8 cellular contexts compared by ENCODE assay signal in the genomic region with DNA sequence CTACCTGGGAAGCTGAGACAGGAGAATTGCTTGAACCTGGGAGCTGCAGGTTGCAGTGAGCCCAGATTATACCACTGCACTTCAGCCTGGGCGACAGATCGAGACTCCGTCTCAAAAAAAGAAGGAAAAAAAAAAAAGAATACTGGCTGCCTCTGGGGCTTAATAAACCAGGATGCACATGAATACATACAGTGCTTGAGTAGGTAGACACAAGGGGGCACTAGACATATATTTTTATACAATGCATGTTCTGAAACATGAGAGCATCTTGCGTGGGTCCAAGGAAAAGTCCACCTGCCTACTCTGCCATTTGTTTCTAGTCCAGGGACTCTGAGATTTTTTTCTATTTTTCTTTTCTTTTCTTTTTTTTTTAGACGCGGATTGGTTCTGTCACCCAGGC. TPM values are rescaled to one million over a fixed set of nuclear protein-coding genes. Genes with fewer than 3 reads are reported as not detected.
DNase-seq lines count a peak whose midpoint lies in the region; ATAC-seq and TF ChIP-seq lines count a peak whose summit lies in the region.

No MANE protein-coding gene starts in this region.

- no peak overlapping the region for H3K56ac ChIP-seq in H9 (ENCODE audit: insufficient read length, low read depth, low read length)

- H3K4ac ChIP-seq in H9 (ENCODE audit: low read depth, low read length): no peak overlapping the region

- POLR2A ChIA-PET in PC-9 (lab: Charles Lee; ENCODE audit: unreplicated experiment): no interaction called here

- H3K4me3 Mint-ChIP-seq in H9: no peak overlapping the region

- H3K23me2 ChIP-seq in H9 (ENCODE audit: insufficient read length, low read depth, low read length, poor library complexity, severe bottlenecking): no peaks in the 10 kb centered on the region

- WGBS in H9 (ENCODE audit: extremely low coverage, insufficient read length, low lambda C conversion rate): no CpG with 5 or more reads among the region's 6 CpGs
- 36% methylated on average over 6 of the region's 6 CpGs for WGBS in right cardiac atrium

- peaks cover 0 to 2% (median 1%) of the 10 kb centered on the region in 3 experiments; a peak in 3 of 7 replicates for H3K36me3 Mint-ChIP-seq in H9 (ENCODE audit: insufficient read depth in 1 of 3, low read depth in 3 of 3)

- ATAC-seq in HG03469 (IDR thresholded peaks at IDR 0.05; ENCODE audit: unreplicated experiment): no peak
- no peak for ATAC-seq in right cardiac atrium

- H2AK5ac ChIP-seq in H9 (ENCODE audit: insufficient read length, low read length): no peak overlapping the region

- no peaks in the 10 kb centered on the region for H3K79me1 ChIP-seq in H9 (ENCODE audit: insufficient read depth, low read depth, low read length, poor library complexity, severe bottlenecking)

- no peaks in the 10 kb centered on the region for H3K9me3 Mint-ChIP-seq in H9

- no peak overlapping the region for H3K27ac Mint-ChIP-seq in H9

- BruUV-seq in PC-9 (replicated peaks; lab: Mats Ljungman, UMichigan): no TSS peak

- no peak overlapping the region for H3K4me3 ChIP-seq in PC-9
- H3K4me3 ChIP-seq in fibroblast of mammary gland (ENCODE audit: control insufficient read depth, low read depth, low read length): no peak overlapping the region
- H3K4me3 ChIP-seq in right cardiac atrium (ENCODE audit: low read length): no peak overlapping the region

- H2BK15ac ChIP-seq in H9 (ENCODE audit: low read depth, low read length): no peak overlapping the region

- H3T11ph ChIP-seq in H9 (ENCODE audit: low read length): no peak overlapping the region

- H4K5ac ChIP-seq in H9 (ENCODE audit: insufficient read length, low read depth, low read length): no peak overlapping the region

- H3K27me3 Mint-ChIP-seq in H9 (ENCODE audit: low read depth): peaks cover 3% of the 10 kb centered on the region

- CTCF ChIA-PET in PC-9 (lab: Charles Lee): no interaction called here

- H3K79me2 ChIP-seq in H9 (ENCODE audit: insufficient read depth, low read length) (no peaks in the 10 kb centered on the region), PC-9 (ENCODE audit: low read depth) (no peaks in the 10 kb centered on the region)

- H4K8ac ChIP-seq in H9 (replicated peaks; ENCODE audit: insufficient read length, low read depth, low read length): no peak overlapping the region

- no peak overlapping the region for H2BK20ac ChIP-seq in H9 (ENCODE audit: low read depth, low read length, poor library complexity, severe bottlenecking)

- H3K23ac ChIP-seq in H9 (ENCODE audit: insufficient read length, low read depth, low read length): no peak overlapping the region

- H3K18ac ChIP-seq in H9 (ENCODE audit: insufficient read length, low read depth, low read length): no peak overlapping the region

- H3K9ac ChIP-seq in H9 (ENCODE audit: extremely low read depth, insufficient read length, low read length): no peak overlapping the region

- DNase-seq in CD1c-positive myeloid dendritic cell (ENCODE audit: extremely low spot score) (peak; percentile 37), H9 (no peak), PC-9 (no peak), fibroblast of mammary gland (ENCODE audit: low read depth) (peak; percentile 54), DMS153 (lab: John Stamatoyannopoulos, UW) (no peak), LoVo (ENCODE audit: low spot score) (no peak), right cardiac atrium (no peak)

- intact Hi-C loops in PC-9 (cut with micrococcal nuclease; ENCODE audit: unreplicated experiment): loop anchor here (10.0 kb wide), 1 partner anchor 67 kb away; a partner anchor contains a TSS
- intact Hi-C loops in right cardiac atrium (cut with DNase I): no loop called here

- no peak overlapping the region for H2BK12ac ChIP-seq in H9 (ENCODE audit: insufficient read length, low read depth, low read length)

- peaks cover 9 to 22% of the 10 kb centered on the region in 2 experiments for H3K4me1 Mint-ChIP-seq in H9

- H4K20me1 ChIP-seq in H9 (ENCODE audit: control insufficient read depth, insufficient read depth, insufficient read length): no peaks in the 10 kb centered on the region
- no peaks in the 10 kb centered on the region for H4K20me1 ChIP-seq in PC-9 (ENCODE audit: insufficient read depth)

- H3K27ac ChIP-seq in H9 (ENCODE audit: insufficient read length, low read depth, low read length) (no peak overlapping the region), PC-9 (no peak overlapping the region), right cardiac atrium (ENCODE audit: low read length) (no peak overlapping the region)

- H3K14ac ChIP-seq in H9 (ENCODE audit: insufficient read depth, low read length): no peak overlapping the region

- no peaks in the 10 kb centered on the region for H3K9me2 ChIP-seq in PC-9 (ENCODE audit: insufficient read depth)

- H3K4me2 ChIP-seq in H9 (ENCODE audit: insufficient read depth, insufficient read length, low read length) (no peak overlapping the region), PC-9 (no peak overlapping the region)

- peaks cover 12% of the 10 kb centered on the region for H3F3A ChIP-seq in PC-9 (ENCODE audit: insufficient read depth, low read depth)

- H3K36me3 ChIP-seq in PC-9 (ENCODE audit: low read depth): no peaks in the 10 kb centered on the region

- H3K27me3 ChIP-seq in H9 (ENCODE audit: insufficient read depth, low read length): no peaks in the 10 kb centered on the region
- H3K27me3 ChIP-seq in PC-9 (ENCODE audit: insufficient read depth, low read depth): no peaks in the 10 kb centered on the region
- H3K27me3 ChIP-seq in right cardiac atrium (ENCODE audit: control insufficient read depth, insufficient read depth): no peaks in the 10 kb centered on the region

- H3K9me3 ChIP-seq in H9 (ENCODE audit: control insufficient read depth, low read depth, low read length): no peaks in the 10 kb centered on the region
- no peaks in the 10 kb centered on the region for H3K9me3 ChIP-seq in PC-9 (ENCODE audit: insufficient read depth, low read depth)
- H3K9me3 ChIP-seq in right cardiac atrium (ENCODE audit: control insufficient read depth, low read length): no peaks in the 10 kb centered on the region

- no peak overlapping the region for H4K91ac ChIP-seq in H9 (ENCODE audit: insufficient read length, low read depth, low read length)

- TF ChIP-seq CTCF in H9 (conservative IDR thresholded peaks at IDR 0.05): peak; percentile 44; the same call in 2 of the 3 replicates
- TF ChIP-seq CTCF in PC-9 (conservative IDR thresholded peaks at IDR 0.05): peak; percentile 65
- peak; percentile 43 for TF ChIP-seq CTCF in fibroblast of mammary gland (conservative IDR thresholded peaks at IDR 0.05; ENCODE audit: control insufficient read depth, insufficient read depth, low read depth, low read length)

- H2BK5ac ChIP-seq in H9 (ENCODE audit: insufficient read length, low read length): no peak overlapping the region

- H2AFZ ChIP-seq in H9 (ENCODE audit: low read length) (no peak overlapping the region), PC-9 (no peak overlapping the region)

- no peak overlapping the region for H2BK120ac ChIP-seq in H9 (ENCODE audit: low read depth, low read length, poor library complexity, severe bottlenecking)

- H3K4me1 ChIP-seq in H9 (ENCODE audit: insufficient read depth, low read length) (no peaks in the 10 kb centered on the region), PC-9 (replicated peaks; ENCODE audit: insufficient read depth) (no peaks in the 10 kb centered on the region), right cardiac atrium (ENCODE audit: control insufficient read depth, insufficient read depth, low read length) (no peaks in the 10 kb centered on the region)

RNA-seq across cellular contexts. Expression of a gene that starts 31.2 kb away (rescaled TPM):
- 88.7 and 101 TPM in 2 replicates for total RNA-seq in H9 (2021)
- total RNA-seq in PC-9 (2021): 154 and 170 TPM in 2 replicates
- 10 to 100 TPM; 48.0 to 74.6 (median 62.8) TPM for total RNA-seq in right cardiac atrium
- polyA plus RNA-seq in right cardiac atrium: 51.9 TPM

RNA-seq across cellular contexts. Expression of a gene that starts 45.3 kb away (rescaled TPM):
- total RNA-seq in H9 (2021) (7.1 and 8.1 TPM in 2 replicates), PC-9 (2021) (7.9 and 9.5 TPM in 2 replicates), right cardiac atrium (under 1 TPM in 3 of 4 donors, not detected in 1; 0.15 to 0.31 (median 0.19) TPM)
- polyA plus RNA-seq in right cardiac atrium: 0.16 TPM

RNA-seq across cellular contexts. Expression of a gene that starts 51.6 kb away (rescaled TPM):
- 8.5 and 8.9 TPM in 2 replicates for total RNA-seq in H9 (2021)
- 8.9 and 10.4 TPM in 2 replicates for total RNA-seq in PC-9 (2021)
- 10 to 100 TPM in 3 of 4 donors, 1 to 10 TPM in 1; 8.4 to 14.2 (median 11.0) TPM for total RNA-seq in right cardiac atrium
- polyA plus RNA-seq in right cardiac atrium: 5.5 TPM

Comparison
In these comparisons a context has a peak if more than half of its experiments do, and no peak if none do; other contexts are left out.
1. DNase-seq: peak in CD1c-positive myeloid dendritic cell (single experiment) and fibroblast of mammary gland (single experiment); none in H9 (single experiment), PC-9 (0 of 2), DMS153 (single experiment), LoVo (single experiment) and right cardiac atrium (0 of 3).
2. Peak in every context shown above with its lines, with median percentiles within 50 percentile points of each other: CTCF ChIP-seq.